In genomic region chr2:20617081-20617575, GRCh38 we compare ENCODE assay signal across 1 cellular context.
TF ChIP-seq lines count a peak whose summit lies in the region.

No MANE protein-coding gene starts in this region.

TF ChIP-seq in SK-N-SH treated with all-trans-retinoic acid at 6 μM for 48 hours, 23 proteins besides CTCF, POLR2A, EP300 and RAD21 (continued from another document):
- TF ChIP-seq PATZ1 (CRISPR knock-in tag; IDR thresholded peaks at IDR 0.05; ENCODE audit: borderline replicate concordance): no peak
- no peak for TF ChIP-seq POU6F1 (CRISPR knock-in tag; IDR thresholded peaks at IDR 0.05; ENCODE audit: borderline replicate concordance, low read depth)
- no peak for TF ChIP-seq CSRNP3 (CRISPR knock-in tag; IDR thresholded peaks at IDR 0.05)
- TF ChIP-seq ZC3H10 (CRISPR knock-in tag; IDR thresholded peaks at IDR 0.05): no peak
- TF ChIP-seq OSR1 (CRISPR knock-in tag; IDR thresholded peaks at IDR 0.05): no peak
